Comparison of ENCODE assay signal across 1 cellular context in the genomic region with DNA sequence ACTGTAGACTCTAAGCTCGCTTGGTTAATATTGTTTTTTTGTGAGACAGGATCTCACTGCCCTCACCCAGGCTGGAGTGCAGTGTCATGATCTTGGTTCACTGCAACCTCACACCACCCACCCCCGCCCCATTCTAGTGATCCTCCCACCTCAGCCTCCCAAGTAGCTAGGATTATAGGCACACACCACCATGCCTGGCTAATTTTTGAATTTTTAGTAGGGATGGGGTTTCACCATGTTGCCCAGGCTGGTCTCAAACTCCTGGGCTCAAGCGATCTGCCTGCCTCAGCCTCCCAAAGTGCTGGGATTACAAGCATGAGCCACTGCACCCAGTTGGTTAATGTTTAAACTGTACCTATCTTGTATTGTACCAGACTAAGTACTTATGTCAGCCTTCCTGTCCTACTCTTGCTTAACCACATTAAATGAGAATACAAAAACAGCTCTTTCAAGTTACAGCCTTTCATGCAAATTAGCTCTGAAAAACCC.
TF ChIP-seq lines count a peak whose summit lies in the region.

No MANE protein-coding gene starts in this region.

TF ChIP-seq in GM12878, 131 proteins besides CTCF, POLR2A, EP300 and RAD21:
- TF ChIP-seq, protein P1, sequence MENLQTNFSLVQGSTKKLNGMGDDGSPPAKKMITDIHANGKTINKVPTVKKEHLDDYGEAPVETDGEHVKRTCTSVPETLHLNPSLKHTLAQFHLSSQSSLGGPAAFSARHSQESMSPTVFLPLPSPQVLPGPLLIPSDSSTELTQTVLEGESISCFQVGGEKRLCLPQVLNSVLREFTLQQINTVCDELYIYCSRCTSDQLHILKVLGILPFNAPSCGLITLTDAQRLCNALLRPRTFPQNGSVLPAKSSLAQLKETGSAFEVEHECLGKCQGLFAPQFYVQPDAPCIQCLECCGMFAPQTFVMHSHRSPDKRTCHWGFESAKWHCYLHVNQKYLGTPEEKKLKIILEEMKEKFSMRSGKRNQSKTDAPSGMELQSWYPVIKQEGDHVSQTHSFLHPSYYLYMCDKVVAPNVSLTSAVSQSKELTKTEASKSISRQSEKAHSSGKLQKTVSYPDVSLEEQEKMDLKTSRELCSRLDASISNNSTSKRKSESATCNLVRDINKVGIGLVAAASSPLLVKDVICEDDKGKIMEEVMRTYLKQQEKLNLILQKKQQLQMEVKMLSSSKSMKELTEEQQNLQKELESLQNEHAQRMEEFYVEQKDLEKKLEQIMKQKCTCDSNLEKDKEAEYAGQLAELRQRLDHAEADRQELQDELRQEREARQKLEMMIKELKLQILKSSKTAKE (IDR thresholded peaks at IDR 0.05; ENCODE audit: low read depth, poor library complexity, severe bottlenecking) = peak; percentile 65
- TF ChIP-seq TCF7 (IDR thresholded peaks at IDR 0.05; ENCODE audit: borderline replicate concordance) (peak; percentile 71; the same call in 1 of the 2 replicates), MTA2 (IDR thresholded peaks at IDR 0.05; ENCODE audit: low read depth) (peak; percentile 58), HDGF (IDR thresholded peaks at IDR 0.05) (peak; percentile 68), NFIC (IDR thresholded peaks at IDR 0.05; ENCODE audit: low read depth, low read length) (peak; percentile 25; the same call in 1 of the 2 replicates), POLR2AphosphoS5 (IDR thresholded peaks at IDR 0.05; ENCODE audit: low read length) (0 out of 2 replicates have a peak, but pooled peaks have one; percentile 24), ATF7 (IDR thresholded peaks at IDR 0.05; ENCODE audit: low read depth) (peak; percentile 86), MEF2B (IDR thresholded peaks at IDR 0.05; ENCODE audit: partially characterized antibody, poor library complexity, severe bottlenecking) (peak; percentile 50), RUNX3 (IDR thresholded peaks at IDR 0.05; ENCODE audit: low read length) (peak; percentile 86), NBN (IDR thresholded peaks at IDR 0.05) (peak; percentile 91), IKZF2 (IDR thresholded peaks at IDR 0.05) (peak; percentile 40 to 57; a peak in 2 of 4 replicates), BHLHE40 (IDR thresholded peaks at IDR 0.05; ENCODE audit: borderline replicate concordance in 1 of 2, low read depth in 2 of 2, low read length in 1 of 2) (peak; percentile 22 to 49; a peak in 1 of 4 replicates), POU2F2 (IDR thresholded peaks at IDR 0.05; ENCODE audit: borderline replicate concordance, low read depth, low read length) (peak; percentile 54; the same call in 1 of the 3 replicates), MEF2A (IDR thresholded peaks at IDR 0.05; ENCODE audit: insufficient read depth, low read depth, low read length) (0 out of 2 replicates have a peak, but pooled peaks have one; percentile 40), BACH1 (IDR thresholded peaks at IDR 0.05; ENCODE audit: borderline replicate concordance) (0 out of 2 replicates have a peak, but pooled peaks have one; percentile 40)
- TF ChIP-seq, protein P2, sequence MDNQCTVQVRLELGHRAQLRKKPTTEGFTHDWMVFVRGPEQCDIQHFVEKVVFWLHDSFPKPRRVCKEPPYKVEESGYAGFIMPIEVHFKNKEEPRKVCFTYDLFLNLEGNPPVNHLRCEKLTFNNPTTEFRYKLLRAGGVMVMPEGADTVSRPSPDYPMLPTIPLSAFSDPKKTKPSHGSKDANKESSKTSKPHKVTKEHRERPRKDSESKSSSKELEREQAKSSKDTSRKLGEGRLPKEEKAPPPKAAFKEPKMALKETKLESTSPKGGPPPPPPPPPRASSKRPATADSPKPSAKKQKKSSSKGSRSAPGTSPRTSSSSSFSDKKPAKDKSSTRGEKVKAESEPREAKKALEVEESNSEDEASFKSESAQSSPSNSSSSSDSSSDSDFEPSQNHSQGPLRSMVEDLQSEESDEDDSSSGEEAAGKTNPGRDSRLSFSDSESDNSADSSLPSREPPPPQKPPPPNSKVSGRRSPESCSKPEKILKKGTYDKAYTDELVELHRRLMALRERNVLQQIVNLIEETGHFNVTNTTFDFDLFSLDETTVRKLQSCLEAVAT (IDR thresholded peaks at IDR 0.05) = 0 out of 2 replicates have a peak, but pooled peaks have one; percentile 56
